8 cellular contexts compared by ENCODE assay signal in genomic region chr2:174697267-174697666, GRCh38.
DNase-seq lines count a peak whose midpoint lies in the region; ATAC-seq and TF ChIP-seq lines count a peak whose summit lies in the region.

No MANE protein-coding gene starts in this region.

- H3K27ac Mint-ChIP-seq in Calu3 (ENCODE audit: unreplicated experiment), result no peak overlapping the region
- H3K27ac Mint-ChIP-seq in activated CD8-positive, alpha-beta T cell treated with anti-CD3 and anti-CD28 coated beads, Interleukin-2, amount 10 ng/mL, durations not matched to agents 7 days and 5 days, result no peak overlapping the region
- no peak overlapping the region for H3K27ac Mint-ChIP-seq in naive thymus-derived CD8-positive, alpha-beta T cell

- TF ChIP-seq CTCF in Calu3 (IDR thresholded peaks at IDR 0.05; ENCODE audit: unreplicated experiment) (peak; percentile 86), tibial artery (IDR thresholded peaks at IDR 0.05) (peak; percentile 66 to 74)

- no peaks in the 10 kb centered on the region for H3K36me3 Mint-ChIP-seq in Calu3 (ENCODE audit: insufficient read depth, unreplicated experiment)
- H3K36me3 Mint-ChIP-seq in activated CD8-positive, alpha-beta T cell treated with anti-CD3 and anti-CD28 coated beads, Interleukin-2, amount 10 ng/mL, durations not matched to agents 7 days and 5 days (ENCODE audit: low read depth), result no peaks in the 10 kb centered on the region
- no peaks in the 10 kb centered on the region for H3K36me3 Mint-ChIP-seq in naive thymus-derived CD8-positive, alpha-beta T cell

- no peaks in the 10 kb centered on the region for H3K4me1 ChIP-seq in tibial artery

- H3K27me3 ChIP-seq in tibial artery, result peaks cover 0 to 3% of the 10 kb centered on the region in 2 donors

- DNase-seq in Calu3 (peak; percentile 66), NCI-H774 (lab: John Stamatoyannopoulos, UW) (peak; percentile 57), epidermal melanocyte (ENCODE audit: insufficient read length, low spot score) (peak; percentile 60), tibial artery (peak in 1 of 2 donors; percentile 44)
- peak; percentile 81 for DNase-seq in activated CD8-positive, alpha-beta T cell treated with anti-CD3 and anti-CD28 coated beads, Interleukin-2, amount 10 ng/mL, durations not matched to agents 7 days and 5 days
- DNase-seq in naive thymus-derived CD8-positive, alpha-beta T cell, result peak; percentile 27 to 73 (median 50)

- no peaks in the 10 kb centered on the region for H3K36me3 ChIP-seq in tibial artery

- BruUV-seq in Calu3 (replicated peaks; lab: Mats Ljungman, UMichigan), result no TSS peak

- no peak overlapping the region for H3K27ac ChIP-seq in tibial artery

- no peaks in the 10 kb centered on the region for H3K4me1 Mint-ChIP-seq in Calu3 (ENCODE audit: low read depth, unreplicated experiment)
- H3K4me1 Mint-ChIP-seq in activated CD8-positive, alpha-beta T cell treated with anti-CD3 and anti-CD28 coated beads, Interleukin-2, amount 10 ng/mL, durations not matched to agents 7 days and 5 days (ENCODE audit: low read depth), result peaks cover 6% of the 10 kb centered on the region
- peaks cover 0 to 7% (median 5%) of the 10 kb centered on the region in 4 donors for H3K4me1 Mint-ChIP-seq in naive thymus-derived CD8-positive, alpha-beta T cell

- intact Hi-C loops in Calu3 (cut with micrococcal nuclease; ENCODE audit: unreplicated experiment), result no loop called here
- intact Hi-C loops in tibial artery (cut with DNase I; ENCODE audit: low total_unique reads), result loop anchor here (10.0 kb wide), 1 partner anchor 232 kb away; no protein-coding TSS in a partner anchor

- peaks cover 60% of the 10 kb centered on the region for H3K27me3 Mint-ChIP-seq in Calu3 (ENCODE audit: unreplicated experiment)
- H3K27me3 Mint-ChIP-seq in activated CD8-positive, alpha-beta T cell treated with anti-CD3 and anti-CD28 coated beads, Interleukin-2, amount 10 ng/mL, durations not matched to agents 7 days and 5 days (ENCODE audit: low read depth), result peaks cover 20% of the 10 kb centered on the region
- peaks cover 0 to 4% (median 0%) of the 10 kb centered on the region in 5 donors for H3K27me3 Mint-ChIP-seq in naive thymus-derived CD8-positive, alpha-beta T cell

- POLR2A ChIA-PET in activated CD8-positive, alpha-beta T cell treated with anti-CD3 and anti-CD28 coated beads, Interleukin-2, amount 10 ng/mL, durations not matched to agents 7 days and 5 days (lab: Charles Lee), result no interaction called here
- POLR2A ChIA-PET in naive thymus-derived CD8-positive, alpha-beta T cell (lab: Charles Lee), result interaction anchor here (0.6 to 1.1 kb wide), 5 partner anchors 16 to 259 kb away, joined by 3 to 6 read pairs (median 3); no protein-coding TSS in a partner anchor

- no peak overlapping the region for H3K4me3 ChIP-seq in tibial artery

- CTCF ChIA-PET in Calu3 (lab: Charles Lee), result interaction anchor here (0.6 to 1.1 kb wide), 11 partner anchors 11 to 234 kb away, joined by 3 to 7 read pairs (median 4); no protein-coding TSS in a partner anchor
- CTCF ChIA-PET in activated CD8-positive, alpha-beta T cell treated with anti-CD3 and anti-CD28 coated beads, Interleukin-2, amount 10 ng/mL, durations not matched to agents 7 days and 5 days (lab: Charles Lee), result interaction anchor here (0.6 to 9.7 kb wide), 52 partner anchors 8 to 849 kb away, joined by 3 to 182 read pairs (median 4); no protein-coding TSS in a partner anchor

- ATAC-seq in GM19372 (IDR thresholded peaks at IDR 0.05; ENCODE audit: low read depth, unreplicated experiment), result peak; percentile 93
- ATAC-seq in HG03432 (IDR thresholded peaks at IDR 0.05; ENCODE audit: unreplicated experiment), result peak; percentile 96
- peak; percentile 96 for ATAC-seq in activated CD8-positive, alpha-beta T cell treated with anti-CD3 and anti-CD28 coated beads, Interleukin-2, amount 10 ng/mL, durations not matched to agents 7 days and 5 days
- peak; percentile 92 to 97 for ATAC-seq in naive thymus-derived CD8-positive, alpha-beta T cell

- H3K9me3 Mint-ChIP-seq in Calu3 (ENCODE audit: low read depth, unreplicated experiment), result no peaks in the 10 kb centered on the region
- H3K9me3 Mint-ChIP-seq in activated CD8-positive, alpha-beta T cell treated with anti-CD3 and anti-CD28 coated beads, Interleukin-2, amount 10 ng/mL, durations not matched to agents 7 days and 5 days (ENCODE audit: insufficient read depth), result no peaks in the 10 kb centered on the region
- no peaks in the 10 kb centered on the region for H3K9me3 Mint-ChIP-seq in naive thymus-derived CD8-positive, alpha-beta T cell

- H3K4me3 Mint-ChIP-seq in Calu3 (ENCODE audit: low read depth, unreplicated experiment), result no peak overlapping the region
- no peak overlapping the region for H3K4me3 Mint-ChIP-seq in activated CD8-positive, alpha-beta T cell treated with anti-CD3 and anti-CD28 coated beads, Interleukin-2, amount 10 ng/mL, durations not matched to agents 7 days and 5 days
- H3K4me3 Mint-ChIP-seq in naive thymus-derived CD8-positive, alpha-beta T cell, result no peak overlapping the region

- H3K9me3 ChIP-seq in tibial artery, result no peaks in the 10 kb centered on the region
